16 cellular contexts compared by ENCODE assay signal in the genomic region with DNA sequence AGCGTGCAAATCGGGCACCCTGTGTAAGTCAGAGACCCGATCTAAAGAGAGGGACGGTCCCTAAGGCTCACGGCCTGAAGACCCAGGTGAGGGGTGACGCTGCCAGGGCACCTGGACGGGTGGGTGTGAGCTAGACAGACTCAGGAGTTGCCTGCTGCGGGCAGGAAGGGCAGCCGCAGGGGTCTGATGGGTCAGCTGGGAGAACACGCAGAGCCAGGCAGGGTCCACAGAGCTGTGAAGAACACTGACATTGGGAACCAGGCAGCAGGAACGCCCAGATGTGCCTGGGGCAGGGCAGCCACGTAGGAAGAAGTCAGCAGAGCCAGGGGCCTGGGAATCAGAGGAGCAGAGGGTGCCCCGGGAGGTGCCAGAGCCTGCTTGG. TPM values are rescaled to one million over a fixed set of nuclear protein-coding genes. Genes with fewer than 3 reads are reported as not detected.
A peak's percentile ranks its signal among the peaks of the same experiment; 100 is the strongest.
DNase-seq lines count a peak whose midpoint lies in the region; ATAC-seq and TF ChIP-seq lines count a peak whose summit lies in the region.
"Had no signal": no experiment of that assay in that cellular context is flagged by ENCODE, and none has a peak within 500 bp of the region (broad histone marks: within the 10 kb centered on the region; RNA-seq: fewer than 3 reads in every experiment).

No MANE protein-coding gene starts in this region.

- H3K27me3 ChIP-seq in spleen (replicated peaks in 1 of 7) (no peaks in the 10 kb centered on the region), HAP-1 (ENCODE audit: low read depth) (no peaks in the 10 kb centered on the region)
- H3K27me3 ChIP-seq: BE2C had no signal

- in situ Hi-C loops in HAP-1 (cut with MboI; ENCODE audit: low sequenced_read_pairs), result no loop called here

- intact Hi-C loops in cardiac septum (cut with DNase I), result no loop called here
- intact Hi-C loops in Right ventricle myocardium inferior (cut with DNase I), result no loop called here
- intact Hi-C loops in mucosa of descending colon (cut with DNase I, micrococcal nuclease), result no loop called here
- intact Hi-C loops in spleen (cut with DNase I; ENCODE audit: low total_unique reads), result no loop called here

- no peak for TF ChIP-seq CTCF in chondrocyte (IDR thresholded peaks at IDR 0.05)
- no peak for TF ChIP-seq CTCF in mucosa of descending colon (IDR thresholded peaks at IDR 0.05)
- no peak for TF ChIP-seq CTCF in spleen (IDR thresholded peaks at IDR 0.05 in 8 of 11, conservative IDR thresholded peaks at IDR 0.05 in 3 of 11)

- DNase-seq in cardiac septum (ENCODE audit: low spot score) (peak; percentile 59), Right ventricle myocardium inferior (ENCODE audit: missing footprints) (no peak), chondrocyte (ENCODE audit: low spot score) (peak; percentile 90), mucosa of descending colon (peak in 2 of 3 donors; percentile 17 to 39), spleen (peak; percentile 71), HAP-1 (ENCODE audit: low spot score in 2 of 2) (no peak), NCI-H82 treated with DMSO at 0.1 percent for 48 hours (lab: John Stamatoyannopoulos, UW; ENCODE audit: unreplicated experiment) (no peak)
- DNase-seq: BE2C; Calu3; KBM-7; NCI-H1105; NCI-H1694; NK-92 treated with Interleukin-12 subunit alpha and Interleukin-12 subunit beta, amount 100 ng/mL, for 24 hours; SIG-M5 had no signal

- H3K9me3 ChIP-seq in mucosa of descending colon (no peaks in the 10 kb centered on the region), spleen (no peaks in the 10 kb centered on the region), HAP-1 (no peaks in the 10 kb centered on the region)
- H3K9me3 ChIP-seq: BE2C had no signal

- ATAC-seq in Right ventricle myocardium inferior, result no peak
- ATAC-seq in mucosa of descending colon, result no peak
- no peak for ATAC-seq in HG03457 (IDR thresholded peaks at IDR 0.05; ENCODE audit: unreplicated experiment)

- H3K36me3 ChIP-seq in mucosa of descending colon (ENCODE audit: low read depth), result no peaks in the 10 kb centered on the region
- H3K36me3 ChIP-seq in spleen, result peaks cover 0 to 47% (median 5%) of the 10 kb centered on the region in 6 donors
- no peaks in the 10 kb centered on the region for H3K36me3 ChIP-seq in HAP-1 (replicated peaks)

- no peak for TF ChIP-seq POLR2A in spleen (IDR thresholded peaks at IDR 0.05)

- no peaks in the 10 kb centered on the region for H3K27me3 Mint-ChIP-seq in chondrocyte (ENCODE audit: low read depth)
- H3K27me3 Mint-ChIP-seq: CD4-positive, alpha-beta T cell had no signal

- H3K27ac Mint-ChIP-seq in chondrocyte (ENCODE audit: unreplicated experiment), result no peak overlapping the region
- H3K27ac Mint-ChIP-seq: CD4-positive, alpha-beta T cell had no signal

- WGBS in spleen, 5 donors, result 93 to 98% (median 96%) methylated on average over 12 to 13 of the region's 13 CpGs

- no peak overlapping the region for H3K4me3 ChIP-seq in mucosa of descending colon
- no peak overlapping the region for H3K4me3 ChIP-seq in spleen
- no peak overlapping the region for H3K4me3 ChIP-seq in HAP-1

- no peaks in the 10 kb centered on the region for H3K4me1 Mint-ChIP-seq in chondrocyte (ENCODE audit: low read depth)

- no peaks in the 10 kb centered on the region for H3K36me3 Mint-ChIP-seq in chondrocyte (ENCODE audit: low read depth)

- no peaks in the 10 kb centered on the region for H3K9me3 Mint-ChIP-seq in chondrocyte (ENCODE audit: low read depth)
- H3K9me3 Mint-ChIP-seq: CD4-positive, alpha-beta T cell had no signal

- H3K4me1 ChIP-seq in mucosa of descending colon (ENCODE audit: low read depth) (no peaks in the 10 kb centered on the region), spleen (peaks cover 8 to 33% (median 20%) of the 10 kb centered on the region in 6 donors), HAP-1 (no peaks in the 10 kb centered on the region)

- H3K4me3 Mint-ChIP-seq in chondrocyte (ENCODE audit: unreplicated experiment), result no peak overlapping the region
- H3K4me3 Mint-ChIP-seq: CD4-positive, alpha-beta T cell had no signal

- H3K27ac ChIP-seq in spleen, result no peak overlapping the region

RNA-seq across cellular contexts. Expression of a gene that starts 25.9 kb away (rescaled TPM):
- total RNA-seq in cardiac septum (34.4 TPM), Right ventricle myocardium inferior (30.7 TPM), chondrocyte (16.4 to 27.0 TPM (median 22.3 TPM) in 3 replicates), mucosa of descending colon (100 to 1,000 TPM in 1 of 3 donors, 10 to 100 TPM in 2; 41.4 to 147 (median 44.0) TPM), spleen (100 to 1,000 TPM in 2 of 7 donors, 10 to 100 TPM in 5; 58.0 to 122 (median 79.4) TPM)
- 10 to 100 TPM in 1 of 3 donors, 1 to 10 TPM in 2; 3.2 to 10.1 (median 3.8) TPM for polyA plus RNA-seq in spleen

Comparison
In these comparisons a context has a peak if more than half of its experiments do, and no peak if none do; other contexts are left out.
1. DNase-seq: peak in cardiac septum (single experiment), chondrocyte (single experiment), mucosa of descending colon (2 of 3) and spleen (single experiment); none in Right ventricle myocardium inferior (single experiment), HAP-1 (0 of 2) and NCI-H82 treated with DMSO at 0.1 percent for 48 hours (single experiment).